Comparison of ENCODE assay signal across 1 cellular context in the genomic region with DNA sequence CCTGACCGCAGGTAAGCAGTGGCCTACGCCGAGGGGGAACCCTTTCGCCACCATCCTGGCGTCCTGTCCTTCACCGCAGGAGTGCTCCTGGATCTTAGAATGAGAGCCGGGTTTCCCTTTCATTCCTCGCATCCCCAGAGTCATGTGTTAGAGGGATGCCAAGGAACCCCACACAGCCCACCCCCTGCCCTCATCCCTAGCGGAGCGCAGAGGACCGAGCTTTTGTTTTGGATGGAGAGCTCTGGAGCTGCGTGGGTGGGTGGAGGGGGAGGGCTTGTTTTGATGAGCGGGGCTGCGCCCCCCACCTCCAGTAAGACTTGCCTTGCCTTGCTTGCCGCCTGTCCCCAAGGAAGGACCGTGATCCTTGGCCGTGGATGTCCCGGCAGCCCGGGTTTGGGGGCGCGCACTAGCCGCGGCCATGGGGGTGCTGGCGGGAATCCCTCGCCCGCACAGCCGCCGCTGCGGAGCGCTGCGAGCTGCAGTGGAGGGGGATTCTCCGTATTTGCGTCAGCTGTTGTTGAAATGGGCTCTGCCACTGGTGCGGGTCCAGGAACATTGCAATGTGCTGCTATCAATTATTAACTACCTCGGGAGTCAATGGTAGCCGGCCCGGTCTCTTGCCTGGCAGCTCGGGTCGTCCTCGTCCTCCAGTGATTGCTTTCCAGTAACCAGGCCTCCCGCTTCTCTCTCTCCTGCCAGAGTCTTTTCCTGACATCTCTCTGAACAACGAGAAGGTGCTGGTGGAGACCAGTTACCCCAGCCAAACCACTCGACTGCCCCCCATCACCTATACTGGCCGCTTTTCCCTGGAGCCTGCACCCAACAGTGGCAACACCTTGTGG.
TF ChIP-seq lines count a peak whose summit lies in the region.

No MANE protein-coding gene starts in this region.

TF ChIP-seq in K562, 482 proteins besides CTCF, POLR2A, EP300 and RAD21 (continued from another document and continues in another):
- TF ChIP-seq, protein P1, sequence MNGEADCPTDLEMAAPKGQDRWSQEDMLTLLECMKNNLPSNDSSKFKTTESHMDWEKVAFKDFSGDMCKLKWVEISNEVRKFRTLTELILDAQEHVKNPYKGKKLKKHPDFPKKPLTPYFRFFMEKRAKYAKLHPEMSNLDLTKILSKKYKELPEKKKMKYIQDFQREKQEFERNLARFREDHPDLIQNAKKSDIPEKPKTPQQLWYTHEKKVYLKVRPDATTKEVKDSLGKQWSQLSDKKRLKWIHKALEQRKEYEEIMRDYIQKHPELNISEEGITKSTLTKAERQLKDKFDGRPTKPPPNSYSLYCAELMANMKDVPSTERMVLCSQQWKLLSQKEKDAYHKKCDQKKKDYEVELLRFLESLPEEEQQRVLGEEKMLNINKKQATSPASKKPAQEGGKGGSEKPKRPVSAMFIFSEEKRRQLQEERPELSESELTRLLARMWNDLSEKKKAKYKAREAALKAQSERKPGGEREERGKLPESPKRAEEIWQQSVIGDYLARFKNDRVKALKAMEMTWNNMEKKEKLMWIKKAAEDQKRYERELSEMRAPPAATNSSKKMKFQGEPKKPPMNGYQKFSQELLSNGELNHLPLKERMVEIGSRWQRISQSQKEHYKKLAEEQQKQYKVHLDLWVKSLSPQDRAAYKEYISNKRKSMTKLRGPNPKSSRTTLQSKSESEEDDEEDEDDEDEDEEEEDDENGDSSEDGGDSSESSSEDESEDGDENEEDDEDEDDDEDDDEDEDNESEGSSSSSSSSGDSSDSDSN (IDR thresholded peaks at IDR 0.05; ENCODE audit: borderline replicate concordance in 1 of 2, low read depth in 2 of 2, low read length in 2 of 2): no peak
- TF ChIP-seq, protein P2, sequence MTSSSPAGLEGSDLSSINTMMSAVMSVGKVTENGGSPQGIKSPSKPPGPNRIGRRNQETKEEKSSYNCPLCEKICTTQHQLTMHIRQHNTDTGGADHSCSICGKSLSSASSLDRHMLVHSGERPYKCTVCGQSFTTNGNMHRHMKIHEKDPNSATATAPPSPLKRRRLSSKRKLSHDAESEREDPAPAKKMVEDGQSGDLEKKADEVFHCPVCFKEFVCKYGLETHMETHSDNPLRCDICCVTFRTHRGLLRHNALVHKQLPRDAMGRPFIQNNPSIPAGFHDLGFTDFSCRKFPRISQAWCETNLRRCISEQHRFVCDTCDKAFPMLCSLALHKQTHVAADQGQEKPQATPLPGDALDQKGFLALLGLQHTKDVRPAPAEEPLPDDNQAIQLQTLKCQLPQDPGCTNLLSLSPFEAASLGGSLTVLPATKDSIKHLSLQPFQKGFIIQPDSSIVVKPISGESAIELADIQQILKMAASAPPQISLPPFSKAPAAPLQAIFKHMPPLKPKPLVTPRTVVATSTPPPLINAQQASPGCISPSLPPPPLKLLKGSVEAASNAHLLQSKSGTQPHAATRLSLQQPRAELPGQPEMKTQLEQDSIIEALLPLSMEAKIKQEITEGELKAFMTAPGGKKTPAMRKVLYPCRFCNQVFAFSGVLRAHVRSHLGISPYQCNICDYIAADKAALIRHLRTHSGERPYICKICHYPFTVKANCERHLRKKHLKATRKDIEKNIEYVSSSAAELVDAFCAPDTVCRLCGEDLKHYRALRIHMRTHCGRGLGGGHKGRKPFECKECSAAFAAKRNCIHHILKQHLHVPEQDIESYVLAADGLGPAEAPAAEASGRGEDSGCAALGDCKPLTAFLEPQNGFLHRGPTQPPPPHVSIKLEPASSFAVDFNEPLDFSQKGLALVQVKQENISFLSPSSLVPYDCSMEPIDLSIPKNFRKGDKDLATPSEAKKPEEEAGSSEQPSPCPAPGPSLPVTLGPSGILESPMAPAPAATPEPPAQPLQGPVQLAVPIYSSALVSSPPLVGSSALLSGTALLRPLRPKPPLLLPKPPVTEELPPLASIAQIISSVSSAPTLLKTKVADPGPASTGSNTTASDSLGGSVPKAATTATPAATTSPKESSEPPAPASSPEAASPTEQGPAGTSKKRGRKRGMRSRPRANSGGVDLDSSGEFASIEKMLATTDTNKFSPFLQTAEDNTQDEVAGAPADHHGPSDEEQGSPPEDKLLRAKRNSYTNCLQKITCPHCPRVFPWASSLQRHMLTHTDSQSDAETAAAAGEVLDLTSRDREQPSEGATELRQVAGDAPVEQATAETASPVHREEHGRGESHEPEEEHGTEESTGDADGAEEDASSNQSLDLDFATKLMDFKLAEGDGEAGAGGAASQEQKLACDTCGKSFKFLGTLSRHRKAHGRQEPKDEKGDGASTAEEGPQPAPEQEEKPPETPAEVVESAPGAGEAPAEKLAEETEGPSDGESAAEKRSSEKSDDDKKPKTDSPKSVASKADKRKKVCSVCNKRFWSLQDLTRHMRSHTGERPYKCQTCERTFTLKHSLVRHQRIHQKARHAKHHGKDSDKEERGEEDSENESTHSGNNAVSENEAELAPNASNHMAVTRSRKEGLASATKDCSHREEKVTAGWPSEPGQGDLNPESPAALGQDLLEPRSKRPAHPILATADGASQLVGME (CRISPR knock-in tag; IDR thresholded peaks at IDR 0.05): no peak
- TF ChIP-seq CCNT2 (IDR thresholded peaks at IDR 0.05; ENCODE audit: borderline replicate concordance, extremely low read depth, insufficient read length, low read depth, low read length) (peak; percentile 73), SNRNP70 (optimal IDR thresholded peaks at IDR 0.05; ENCODE audit: low read depth, low read length) (no peak), SREBF1 (IDR thresholded peaks at IDR 0.05; ENCODE audit: borderline replicate concordance, low read depth, low read length) (no peak), PHF21A (IDR thresholded peaks at IDR 0.05; ENCODE audit: borderline replicate concordance, low read depth) (no peak), RCOR1 (IDR thresholded peaks at IDR 0.05; ENCODE audit: borderline replicate concordance in 1 of 2, low read depth in 2 of 2, low read length in 2 of 2) (no peak), HCFC1 (IDR thresholded peaks at IDR 0.05; ENCODE audit: low read depth, low read length) (no peak), ARID2 (IDR thresholded peaks at IDR 0.05) (no peak), HNRNPL (IDR thresholded peaks at IDR 0.05; ENCODE audit: low read depth, low read length) (peak; percentile 98), KAT8 (IDR thresholded peaks at IDR 0.05; ENCODE audit: low read depth) (no peak), SMAD1 (IDR thresholded peaks at IDR 0.05; ENCODE audit: low read depth, low read length, partially characterized antibody) (peak; percentile 29), NFATC3 (IDR thresholded peaks at IDR 0.05) (0 out of 2 replicates have a peak, but pooled peaks have one; percentile 14), MYBL2 (IDR thresholded peaks at IDR 0.05; ENCODE audit: low read depth) (no peak), MYBL2 (CRISPR knock-in tag; IDR thresholded peaks at IDR 0.05; ENCODE audit: borderline replicate concordance) (no peak), ZNF232 (CRISPR knock-in tag; IDR thresholded peaks at IDR 0.05) (peak; percentile 36; the same call in 1 of the 2 replicates), CC2D1A (IDR thresholded peaks at IDR 0.05) (no peak), MTA1 (IDR thresholded peaks at IDR 0.05; ENCODE audit: borderline replicate concordance) (no peak), CBFA2T3 (IDR thresholded peaks at IDR 0.05) (no peak), WHSC1 (IDR thresholded peaks at IDR 0.05; ENCODE audit: low read length) (no peak), ZNF561 (CRISPR knock-in tag; conservative IDR thresholded peaks at IDR 0.05) (no peak), HDAC8 (tag; IDR thresholded peaks at IDR 0.05) (no peak), ZNF707 (CRISPR knock-in tag; conservative IDR thresholded peaks at IDR 0.05) (no peak), SPI1 (IDR thresholded peaks at IDR 0.05; ENCODE audit: borderline replicate concordance, low read depth, low read length) (no peak), SP2 (IDR thresholded peaks at IDR 0.05; ENCODE audit: extremely low read depth, low read depth, low read length, poor library complexity, severe bottlenecking) (no peak), ETV1 (tag; conservative IDR thresholded peaks at IDR 0.05; ENCODE audit: low read depth) (no peak), NFIX (CRISPR knock-in tag; IDR thresholded peaks at IDR 0.05; ENCODE audit: low read depth) (no peak), PCBP2 (IDR thresholded peaks at IDR 0.05; ENCODE audit: low read depth, low read length, poor library complexity, severe bottlenecking) (peak; percentile 67), ZNF507 (tag; conservative IDR thresholded peaks at IDR 0.05) (no peak), DACH1 (IDR thresholded peaks at IDR 0.05; ENCODE audit: partially characterized antibody) (no peak), TEAD1 (CRISPR knock-in tag; IDR thresholded peaks at IDR 0.05) (0 out of 4 replicates have a peak, but pooled peaks of 1 of the 2 experiments have one; percentile 13), ZFP36 (IDR thresholded peaks at IDR 0.05; ENCODE audit: low read depth, low read length, partially characterized antibody) (no peak)
- TF ChIP-seq, protein P3, sequence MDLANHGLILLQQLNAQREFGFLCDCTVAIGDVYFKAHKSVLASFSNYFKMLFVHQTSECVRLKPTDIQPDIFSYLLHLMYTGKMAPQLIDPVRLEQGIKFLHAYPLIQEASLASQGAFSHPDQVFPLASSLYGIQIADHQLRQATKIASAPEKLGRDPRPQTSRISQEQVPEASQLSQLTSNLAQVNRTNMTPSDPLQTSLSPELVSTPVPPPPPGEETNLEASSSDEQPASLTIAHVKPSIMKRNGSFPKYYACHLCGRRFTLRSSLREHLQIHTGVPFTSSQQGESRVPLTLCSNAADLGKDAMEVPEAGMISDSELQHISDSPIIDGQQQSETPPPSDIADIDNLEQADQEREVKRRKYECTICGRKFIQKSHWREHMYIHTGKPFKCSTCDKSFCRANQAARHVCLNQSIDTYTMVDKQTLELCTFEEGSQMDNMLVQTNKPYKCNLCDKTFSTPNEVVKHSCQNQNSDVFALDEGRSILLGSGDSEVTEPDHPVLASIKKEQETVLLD (IDR thresholded peaks at IDR 0.05): no peak
- TF ChIP-seq, protein P4, sequence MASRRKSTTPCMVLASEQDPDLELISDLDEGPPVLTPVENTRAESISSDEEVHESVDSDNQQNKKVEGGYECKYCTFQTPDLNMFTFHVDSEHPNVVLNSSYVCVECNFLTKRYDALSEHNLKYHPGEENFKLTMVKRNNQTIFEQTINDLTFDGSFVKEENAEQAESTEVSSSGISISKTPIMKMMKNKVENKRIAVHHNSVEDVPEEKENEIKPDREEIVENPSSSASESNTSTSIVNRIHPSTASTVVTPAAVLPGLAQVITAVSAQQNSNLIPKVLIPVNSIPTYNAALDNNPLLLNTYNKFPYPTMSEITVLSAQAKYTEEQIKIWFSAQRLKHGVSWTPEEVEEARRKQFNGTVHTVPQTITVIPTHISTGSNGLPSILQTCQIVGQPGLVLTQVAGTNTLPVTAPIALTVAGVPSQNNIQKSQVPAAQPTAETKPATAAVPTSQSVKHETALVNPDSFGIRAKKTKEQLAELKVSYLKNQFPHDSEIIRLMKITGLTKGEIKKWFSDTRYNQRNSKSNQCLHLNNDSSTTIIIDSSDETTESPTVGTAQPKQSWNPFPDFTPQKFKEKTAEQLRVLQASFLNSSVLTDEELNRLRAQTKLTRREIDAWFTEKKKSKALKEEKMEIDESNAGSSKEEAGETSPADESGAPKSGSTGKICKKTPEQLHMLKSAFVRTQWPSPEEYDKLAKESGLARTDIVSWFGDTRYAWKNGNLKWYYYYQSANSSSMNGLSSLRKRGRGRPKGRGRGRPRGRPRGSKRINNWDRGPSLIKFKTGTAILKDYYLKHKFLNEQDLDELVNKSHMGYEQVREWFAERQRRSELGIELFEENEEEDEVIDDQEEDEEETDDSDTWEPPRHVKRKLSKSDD (conservative IDR thresholded peaks at IDR 0.05; ENCODE audit: low read length): no peak
- TF ChIP-seq, protein P5, sequence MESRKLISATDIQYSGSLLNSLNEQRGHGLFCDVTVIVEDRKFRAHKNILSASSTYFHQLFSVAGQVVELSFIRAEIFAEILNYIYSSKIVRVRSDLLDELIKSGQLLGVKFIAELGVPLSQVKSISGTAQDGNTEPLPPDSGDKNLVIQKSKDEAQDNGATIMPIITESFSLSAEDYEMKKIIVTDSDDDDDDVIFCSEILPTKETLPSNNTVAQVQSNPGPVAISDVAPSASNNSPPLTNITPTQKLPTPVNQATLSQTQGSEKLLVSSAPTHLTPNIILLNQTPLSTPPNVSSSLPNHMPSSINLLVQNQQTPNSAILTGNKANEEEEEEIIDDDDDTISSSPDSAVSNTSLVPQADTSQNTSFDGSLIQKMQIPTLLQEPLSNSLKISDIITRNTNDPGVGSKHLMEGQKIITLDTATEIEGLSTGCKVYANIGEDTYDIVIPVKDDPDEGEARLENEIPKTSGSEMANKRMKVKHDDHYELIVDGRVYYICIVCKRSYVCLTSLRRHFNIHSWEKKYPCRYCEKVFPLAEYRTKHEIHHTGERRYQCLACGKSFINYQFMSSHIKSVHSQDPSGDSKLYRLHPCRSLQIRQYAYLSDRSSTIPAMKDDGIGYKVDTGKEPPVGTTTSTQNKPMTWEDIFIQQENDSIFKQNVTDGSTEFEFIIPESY (CRISPR knock-in tag; IDR thresholded peaks at IDR 0.05): peak; percentile 94
- TF ChIP-seq, protein P6, sequence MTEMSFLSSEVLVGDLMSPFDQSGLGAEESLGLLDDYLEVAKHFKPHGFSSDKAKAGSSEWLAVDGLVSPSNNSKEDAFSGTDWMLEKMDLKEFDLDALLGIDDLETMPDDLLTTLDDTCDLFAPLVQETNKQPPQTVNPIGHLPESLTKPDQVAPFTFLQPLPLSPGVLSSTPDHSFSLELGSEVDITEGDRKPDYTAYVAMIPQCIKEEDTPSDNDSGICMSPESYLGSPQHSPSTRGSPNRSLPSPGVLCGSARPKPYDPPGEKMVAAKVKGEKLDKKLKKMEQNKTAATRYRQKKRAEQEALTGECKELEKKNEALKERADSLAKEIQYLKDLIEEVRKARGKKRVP (CRISPR knock-in tag; IDR thresholded peaks at IDR 0.05): no peak
- TF ChIP-seq, protein P7, sequence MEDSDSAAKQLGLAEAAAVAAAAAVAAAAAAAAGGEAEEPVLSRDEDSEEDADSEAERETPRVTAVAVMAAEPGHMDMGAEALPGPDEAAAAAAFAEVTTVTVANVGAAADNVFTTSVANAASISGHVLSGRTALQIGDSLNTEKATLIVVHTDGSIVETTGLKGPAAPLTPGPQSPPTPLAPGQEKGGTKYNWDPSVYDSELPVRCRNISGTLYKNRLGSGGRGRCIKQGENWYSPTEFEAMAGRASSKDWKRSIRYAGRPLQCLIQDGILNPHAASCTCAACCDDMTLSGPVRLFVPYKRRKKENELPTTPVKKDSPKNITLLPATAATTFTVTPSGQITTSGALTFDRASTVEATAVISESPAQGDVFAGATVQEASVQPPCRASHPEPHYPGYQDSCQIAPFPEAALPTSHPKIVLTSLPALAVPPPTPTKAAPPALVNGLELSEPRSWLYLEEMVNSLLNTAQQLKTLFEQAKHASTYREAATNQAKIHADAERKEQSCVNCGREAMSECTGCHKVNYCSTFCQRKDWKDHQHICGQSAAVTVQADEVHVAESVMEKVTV (CRISPR knock-in tag; IDR thresholded peaks at IDR 0.05): 0 out of 2 replicates have a peak, but pooled peaks have one; percentile 14
- TF ChIP-seq, protein P8, sequence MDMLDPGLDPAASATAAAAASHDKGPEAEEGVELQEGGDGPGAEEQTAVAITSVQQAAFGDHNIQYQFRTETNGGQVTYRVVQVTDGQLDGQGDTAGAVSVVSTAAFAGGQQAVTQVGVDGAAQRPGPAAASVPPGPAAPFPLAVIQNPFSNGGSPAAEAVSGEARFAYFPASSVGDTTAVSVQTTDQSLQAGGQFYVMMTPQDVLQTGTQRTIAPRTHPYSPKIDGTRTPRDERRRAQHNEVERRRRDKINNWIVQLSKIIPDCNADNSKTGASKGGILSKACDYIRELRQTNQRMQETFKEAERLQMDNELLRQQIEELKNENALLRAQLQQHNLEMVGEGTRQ (CRISPR knock-in tag; IDR thresholded peaks at IDR 0.05): no peak
